In genomic region chr1:46203738-46204405, GRCh38 we compare ENCODE assay signal across 9 cellular contexts.
A peak's percentile ranks its signal among the peaks of the same experiment; 100 is the strongest.
DNase-seq lines count a peak whose midpoint lies in the region; ATAC-seq lines count a peak whose summit lies in the region.
"Had no signal": no experiment of that assay in that cellular context is flagged by ENCODE, and none has a peak within 500 bp of the region (broad histone marks: within the 10 kb centered on the region; RNA-seq: fewer than 3 reads in every experiment).

No MANE protein-coding gene starts in this region.

- no peaks in the 10 kb centered on the region for H3K36me3 ChIP-seq in endocrine pancreas (ENCODE audit: control insufficient read depth, insufficient read depth, low read length)
- peaks cover 0 to 3% of the 10 kb centered on the region in 2 donors for H3K36me3 ChIP-seq in muscle layer of duodenum (ENCODE audit: control insufficient read depth in 1 of 2, insufficient read depth in 2 of 2, low read length in 2 of 2)

- no peaks in the 10 kb centered on the region for H3K9me3 ChIP-seq in endocrine pancreas (ENCODE audit: control insufficient read depth, low read length)
- no peaks in the 10 kb centered on the region for H3K9me3 ChIP-seq in muscle layer of duodenum (ENCODE audit: control insufficient read depth in 1 of 2, low read length in 2 of 2)

- H3K9ac ChIP-seq in endocrine pancreas (ENCODE audit: control insufficient read depth, insufficient read depth, low read length): peak overlapping the region; percentile 27
- H3K9ac ChIP-seq: KMS-11 had no signal

- H3K36me3 Mint-ChIP-seq in stimulated activated naive CD8-positive, alpha-beta T cell treated with anti-CD3 and anti-CD28 coated beads, Interleukin-15, Interleukin-2, amounts not matched to agents 100 ng/mL and 50 ng/mL, for 24 hours (ENCODE audit: low read depth): no peaks in the 10 kb centered on the region

- no peaks in the 10 kb centered on the region for H3K27me3 ChIP-seq in endocrine pancreas (ENCODE audit: control insufficient read depth, insufficient read depth, low read length)
- no peaks in the 10 kb centered on the region for H3K27me3 ChIP-seq in muscle layer of duodenum (ENCODE audit: low read depth, low read length)

- ATAC-seq in stimulated activated naive CD8-positive, alpha-beta T cell treated with anti-CD3 and anti-CD28 coated beads, Interleukin-15, Interleukin-2, amounts not matched to agents 100 U/mL and 50 U/mL, for 24 hours: no peak
- ATAC-seq in HG02970 (IDR thresholded peaks at IDR 0.05; ENCODE audit: low FRiP score, unreplicated experiment): no peak

- no peak for DNase-seq in stimulated activated naive CD8-positive, alpha-beta T cell treated with anti-CD3 and anti-CD28 coated beads, Interleukin-15, Interleukin-2, amounts not matched to agents 100 U/mL and 50 U/mL, for 24 hours
- no peak for DNase-seq in stimulated activated naive CD4-positive, alpha-beta T cell treated with Interleukin-2 at 50 U/mL for 16 hours (lab: John Stamatoyannopoulos, UW)
- DNase-seq in NCI-H128 (lab: John Stamatoyannopoulos, UW; ENCODE audit: unreplicated experiment) (no peak), COR-L47 (lab: John Stamatoyannopoulos, UW) (no peak)

- H3K4me1 ChIP-seq in endocrine pancreas (ENCODE audit: control insufficient read depth, insufficient read depth, low read length) (no peaks in the 10 kb centered on the region), muscle layer of duodenum (ENCODE audit: control insufficient read depth in 1 of 2, insufficient read depth in 2 of 2, low read length in 2 of 2) (peaks cover 4 to 29% of the 10 kb centered on the region in 2 donors)

- no peak overlapping the region for H3K27ac Mint-ChIP-seq in stimulated activated naive CD8-positive, alpha-beta T cell treated with anti-CD3 and anti-CD28 coated beads, Interleukin-15, Interleukin-2, amounts not matched to agents 100 ng/mL and 50 ng/mL, for 24 hours

- no peaks in the 10 kb centered on the region for H3K27me3 Mint-ChIP-seq in stimulated activated naive CD8-positive, alpha-beta T cell treated with anti-CD3 and anti-CD28 coated beads, Interleukin-15, Interleukin-2, amounts not matched to agents 100 ng/mL and 50 ng/mL, for 24 hours

- no peaks in the 10 kb centered on the region for H3K9me3 Mint-ChIP-seq in stimulated activated naive CD8-positive, alpha-beta T cell treated with anti-CD3 and anti-CD28 coated beads, Interleukin-15, Interleukin-2, amounts not matched to agents 100 ng/mL and 50 ng/mL, for 24 hours

- H3K27ac ChIP-seq in muscle layer of duodenum (ENCODE audit: low read length): peak overlapping the region; percentile 77
- H3K27ac ChIP-seq: KMS-11 had no signal

- H3K4me1 Mint-ChIP-seq in stimulated activated naive CD8-positive, alpha-beta T cell treated with anti-CD3 and anti-CD28 coated beads, Interleukin-15, Interleukin-2, amounts not matched to agents 100 ng/mL and 50 ng/mL, for 24 hours (ENCODE audit: low read depth): peaks cover 15% of the 10 kb centered on the region

- H3K4me3 ChIP-seq in endocrine pancreas (ENCODE audit: control insufficient read depth, insufficient read depth, low read length) (peak overlapping the region; percentile 52), muscle layer of duodenum (ENCODE audit: low read depth in 1 of 2, low read length in 2 of 2) (peak overlapping the region; percentile 83 to 98)

- H3K4me3 Mint-ChIP-seq in stimulated activated naive CD8-positive, alpha-beta T cell treated with anti-CD3 and anti-CD28 coated beads, Interleukin-15, Interleukin-2, amounts not matched to agents 100 ng/mL and 50 ng/mL, for 24 hours: peak overlapping the region; percentile 55
